Comparison of ENCODE assay signal across 14 cellular contexts in genomic region chr11:62005231-62005661, GRCh38. TPM values are rescaled to one million over a fixed set of nuclear protein-coding genes. Genes with fewer than 3 reads are reported as not detected.
A peak's percentile ranks its signal among the peaks of the same experiment; 100 is the strongest.
DNase-seq lines count a peak whose midpoint lies in the region; ATAC-seq and TF ChIP-seq lines count a peak whose summit lies in the region.
"Had no signal": no experiment of that assay in that cellular context is flagged by ENCODE, and none has a peak within 500 bp of the region (broad histone marks: within the 10 kb centered on the region; RNA-seq: fewer than 3 reads in every experiment).

No MANE protein-coding gene starts in this region.

- CTCF ChIA-PET in SK-N-SH (lab: Yijun Ruan, JAX), result interaction anchor here (1.2 kb wide), 1 partner anchor 107 kb away, joined by 6 read pairs; no protein-coding TSS in a partner anchor

- H4K20me1 ChIP-seq in SK-N-SH (ENCODE audit: insufficient read depth), result no peaks in the 10 kb centered on the region

- DNase-seq in AG20443 (ENCODE audit: low spot score) (peak; percentile 49), RPMI7951 (ENCODE audit: low read depth) (peak; percentile 68), fibroblast of peridontal ligament (ENCODE audit: extremely low read depth) (peak; percentile 68), NCI-H82 (lab: John Stamatoyannopoulos, UW) (no peak), SK-N-SH (no peak)
- no peak for DNase-seq in effector CD4-positive, alpha-beta T cell
- DNase-seq: activated CD4-positive, alpha-beta T cell treated with anti-CD3 and anti-CD28 coated beads, Interleukin-2, amount 50 U/mL, for 4 hours; activated naive CD4-positive, alpha-beta T cell treated with anti-CD3 and anti-CD28 coated beads for 36 hours; CD4-positive, alpha-beta T cell; cortex of kidney had no signal

- H3K9ac ChIP-seq in parathyroid adenoma, result no peak overlapping the region
- H3K9ac ChIP-seq in SK-N-SH, result no peak overlapping the region

- no peaks in the 10 kb centered on the region for H3K9me2 ChIP-seq in SK-N-SH

- POLR2A ChIA-PET in SK-N-SH (lab: Yijun Ruan, JAX), result no interaction called here

- no peaks in the 10 kb centered on the region for H3K9me3 ChIP-seq in parathyroid adenoma (ENCODE audit: control insufficient read depth, low read length)
- no peaks in the 10 kb centered on the region for H3K9me3 ChIP-seq in SK-N-SH
- H3K9me3 ChIP-seq: right lobe of liver had no signal

- H3K27ac ChIP-seq in parathyroid adenoma, result no peak overlapping the region
- no peak overlapping the region for H3K27ac ChIP-seq in SK-N-SH (ENCODE audit: low read depth in 2 of 2, low read length in 1 of 2)
- H3K27ac ChIP-seq: right lobe of liver had no signal

- ATAC-seq in HG03521 (IDR thresholded peaks at IDR 0.05; ENCODE audit: unreplicated experiment), result no peak

- TF ChIP-seq CTCF in parathyroid adenoma (IDR thresholded peaks at IDR 0.05) (no peak), SK-N-SH (IDR thresholded peaks at IDR 0.05) (no peak)

- H3K4me2 ChIP-seq in parathyroid adenoma (ENCODE audit: low read length), result no peak overlapping the region
- H3K4me2 ChIP-seq in SK-N-SH, result no peak overlapping the region

- H3K27me3 ChIP-seq in parathyroid adenoma (ENCODE audit: control insufficient read depth, insufficient read depth, low read length) (no peaks in the 10 kb centered on the region), SK-N-SH (ENCODE audit: insufficient read depth) (no peaks in the 10 kb centered on the region)
- H3K27me3 ChIP-seq: heart right ventricle, right lobe of liver had no signal

- H3K36me3 ChIP-seq in parathyroid adenoma (ENCODE audit: control insufficient read depth, insufficient read depth, low read length) (no peaks in the 10 kb centered on the region), SK-N-SH (replicated peaks in 1 of 2; ENCODE audit: control insufficient read depth in 1 of 2, insufficient read depth in 2 of 2, low read length in 1 of 2) (no peaks in the 10 kb centered on the region)
- H3K36me3 ChIP-seq: heart right ventricle, right lobe of liver had no signal

- H3K4me1 ChIP-seq in parathyroid adenoma, result no peaks in the 10 kb centered on the region
- no peaks in the 10 kb centered on the region; a peak in 1 of 4 replicates for H3K4me1 ChIP-seq in SK-N-SH (ENCODE audit: control insufficient read depth in 1 of 2, insufficient read depth in 2 of 2, low read depth in 1 of 2, low read length in 1 of 2)

- no peaks in the 10 kb centered on the region for H3K79me2 ChIP-seq in parathyroid adenoma
- no peaks in the 10 kb centered on the region for H3K79me2 ChIP-seq in SK-N-SH (ENCODE audit: insufficient read depth)

- TF ChIP-seq EP300 in SK-N-SH (IDR thresholded peaks at IDR 0.05; ENCODE audit: borderline replicate concordance in 1 of 2, low read depth in 1 of 2, low read length in 1 of 2), result no peak

- WGBS in SK-N-SH (ENCODE audit: low lambda C conversion rate), result 60% methylated on average over 7 of the region's 7 CpGs

- H3K4me3 ChIP-seq in parathyroid adenoma (ENCODE audit: low read depth, low read length) (no peak overlapping the region), SK-N-SH (ENCODE audit: low read depth in 2 of 2, low read length in 1 of 2) (no peak overlapping the region)
- H3K4me3 ChIP-seq: heart right ventricle, right lobe of liver had no signal

- H2AFZ ChIP-seq in parathyroid adenoma (peak overlapping the region; percentile 33), SK-N-SH (ENCODE audit: low read depth) (no peak overlapping the region)

- H3F3A ChIP-seq in SK-N-SH (replicated peaks; ENCODE audit: insufficient read depth), result no peaks in the 10 kb centered on the region

- no peak for TF ChIP-seq RAD21 in SK-N-SH (IDR thresholded peaks at IDR 0.05; ENCODE audit: low read length)

TF ChIP-seq in SK-N-SH, 30 proteins besides CTCF, POLR2A, EP300 and RAD21:
- TF ChIP-seq SMC3 (IDR thresholded peaks at IDR 0.05; ENCODE audit: low read depth, low read length) (no peak), FOXM1 (IDR thresholded peaks at IDR 0.05; ENCODE audit: low read depth) (no peak), FOXJ3 (CRISPR knock-in tag; IDR thresholded peaks at IDR 0.05) (no peak), MEF2A (IDR thresholded peaks at IDR 0.05; ENCODE audit: borderline replicate concordance, low read depth) (no peak), NFIC (IDR thresholded peaks at IDR 0.05; ENCODE audit: borderline replicate concordance) (no peak), USF1 (IDR thresholded peaks at IDR 0.05; ENCODE audit: borderline replicate concordance, low read depth) (no peak), ELF1 (IDR thresholded peaks at IDR 0.05) (no peak), CHD2 (IDR thresholded peaks at IDR 0.05; ENCODE audit: low read length, partially characterized antibody) (no peak)

RNA-seq across cellular contexts. Expression of gene FTH1, which starts 37.8 kb away (rescaled TPM):
- 726 and 869 TPM in 2 replicates for total RNA-seq in RPMI7951 (2014; rRNA removed; shearing (Covaris generic))
- 879 and 1,229 TPM in 2 replicates for polyA plus RNA-seq in SK-N-SH (2012; rRNA removed)
- 2,322 and 2,767 TPM in 2 replicates for polyA plus RNA-seq in SK-N-SH (2012; cell fraction: cytosol; rRNA removed)
- 269 and 354 TPM in 2 replicates for polyA plus RNA-seq in SK-N-SH (2012; cell fraction: nucleus; rRNA removed)

RNA-seq across cellular contexts. Expression of gene BEST1, which starts 55.1 kb away (rescaled TPM):
- total RNA-seq in RPMI7951 (2014; rRNA removed; shearing (Covaris generic)), result 0.10 and 0.12 TPM in 2 replicates
- polyA plus RNA-seq in SK-N-SH (2012; rRNA removed), result 0.30 and 0.47 TPM in 2 replicates
- 0.12 and 0.13 TPM in 2 replicates for polyA plus RNA-seq in SK-N-SH (2012; cell fraction: cytosol; rRNA removed)
- 2.0 and 2.8 TPM in 2 replicates for polyA plus RNA-seq in SK-N-SH (2012; cell fraction: nucleus; rRNA removed)

Comparison
In these comparisons a context has a peak if more than half of its experiments do, and no peak if none do; other contexts are left out.
1. DNase-seq: peak in AG20443 (single experiment), RPMI7951 (single experiment) and fibroblast of peridontal ligament (single experiment); none in effector CD4-positive, alpha-beta T cell (single experiment), NCI-H82 (single experiment) and SK-N-SH (single experiment).